In genomic region chr16:73179671-73180370, GRCh38 we compare ENCODE assay signal across 19 cellular contexts.
A peak's percentile ranks its signal among the peaks of the same experiment; 100 is the strongest.
DNase-seq lines count a peak whose midpoint lies in the region; ATAC-seq and TF ChIP-seq lines count a peak whose summit lies in the region.
"Had no signal": no experiment of that assay in that cellular context is flagged by ENCODE, and none has a peak within 500 bp of the region (broad histone marks: within the 10 kb centered on the region; RNA-seq: fewer than 3 reads in every experiment).

No MANE protein-coding gene starts in this region.

- TF ChIP-seq EP300 in stomach (IDR thresholded peaks at IDR 0.05), result no peak

- H3K9me2 ChIP-seq in hepatocyte (replicated peaks; ENCODE audit: insufficient read depth), result no peaks in the 10 kb centered on the region

- TF ChIP-seq POLR2A in stomach (IDR thresholded peaks at IDR 0.05), result no peak
- TF ChIP-seq POLR2A in Peyer's patch (IDR thresholded peaks at IDR 0.05), result no peak

- intact Hi-C loops in left ventricle myocardium superior (cut with micrococcal nuclease), result loop anchor here (10.0 kb wide), 1 partner anchor 135 kb away; the partner anchor contains the start of gene ZFHX3
- intact Hi-C loops in stomach (cut with DNase I; ENCODE audit: low total_unique reads), result no loop called here

- H3K36me3 ChIP-seq in stomach (no peaks in the 10 kb centered on the region), Peyer's patch (no peaks in the 10 kb centered on the region), hepatocyte (replicated peaks; ENCODE audit: insufficient read depth, low read depth) (no peaks in the 10 kb centered on the region)

- H3K27ac ChIP-seq in stomach (peak overlapping the region in 2 of 5 donors; percentile 29 to 36), Peyer's patch (no peak overlapping the region), hepatocyte (no peak overlapping the region)
- H3K27ac ChIP-seq: body of pancreas had no signal

- no peaks in the 10 kb centered on the region for H4K20me1 ChIP-seq in hepatocyte (ENCODE audit: insufficient read depth, poor library complexity, severe bottlenecking)

- H3K9me3 ChIP-seq in stomach, result no peaks in the 10 kb centered on the region
- no peaks in the 10 kb centered on the region for H3K9me3 ChIP-seq in Peyer's patch
- H3K9me3 ChIP-seq in hepatocyte (ENCODE audit: low read depth), result no peaks in the 10 kb centered on the region
- H3K9me3 ChIP-seq: body of pancreas had no signal

- H3K4me1 ChIP-seq in stomach (peaks cover 0 to 10% (median 7%) of the 10 kb centered on the region in 4 donors), Peyer's patch (no peaks in the 10 kb centered on the region), hepatocyte (ENCODE audit: insufficient read depth) (peaks cover 2% of the 10 kb centered on the region)

- H3K27me3 ChIP-seq in stomach (no peaks in the 10 kb centered on the region), Peyer's patch (no peaks in the 10 kb centered on the region), hepatocyte (no peaks in the 10 kb centered on the region)
- H3K27me3 ChIP-seq: body of pancreas had no signal

- H3K4me2 ChIP-seq in hepatocyte, result no peak overlapping the region

- ATAC-seq in left ventricle myocardium superior, result peak; percentile 83
- ATAC-seq: body of pancreas; CD8-positive, alpha-beta T cell; esophagus mucosa; PC-3; T-cell had no signal

- 28 to 54% (median 35%) methylated on average over 12 of the region's 12 CpGs for WGBS in stomach, 5 donors
- WGBS in hepatocyte (ENCODE audit: low lambda C conversion rate, missing lambda C conversion rate), result 57% methylated on average over 12 of the region's 12 CpGs

- no peak for TF ChIP-seq CTCF in stomach (IDR thresholded peaks at IDR 0.05)
- TF ChIP-seq CTCF in Peyer's patch (IDR thresholded peaks at IDR 0.05), result no peak
- no peak for TF ChIP-seq CTCF in hepatocyte (IDR thresholded peaks at IDR 0.05; ENCODE audit: poor library complexity)

- H3K79me2 ChIP-seq in hepatocyte, result no peaks in the 10 kb centered on the region

- DNase-seq in NCI-H1436 (lab: John Stamatoyannopoulos, UW), result peak; percentile 22
- no peak for DNase-seq in NCI-H1436 treated with DMSO at 0.1 percent for 48 hours (lab: John Stamatoyannopoulos, UW)
- peak; percentile 80 for DNase-seq in NCI-H2081 treated with DMSO at 0.1 percent for 48 hours (lab: John Stamatoyannopoulos, UW)
- DNase-seq in left ventricle myocardium superior, result peak; percentile 46
- DNase-seq in stomach, result peak; percentile 43
- no peak for DNase-seq in Peyer's patch
- no peak for DNase-seq in hepatocyte (ENCODE audit: low spot score)
- DNase-seq in Kasumi-1 (lab: John Stamatoyannopoulos, UW), result no peak
- DNase-seq: 8988T; activated B cell treated with CpG ODN at 0.5 μM for 24 hours; activated naive CD4-positive, alpha-beta T cell treated with anti-CD3 and anti-CD28 coated beads, Interleukin-2, amount 10 ng/mL, durations not matched to agents 7 days and 5 days; CD8-positive, alpha-beta T cell; head of caudate nucleus; kidney glomerular epithelial cell; NCI-H226; PC-3; T-cell had no signal

- H2AFZ ChIP-seq in hepatocyte, result no peak overlapping the region

- no peak overlapping the region for H3K4me3 ChIP-seq in stomach
- H3K4me3 ChIP-seq in Peyer's patch, result no peak overlapping the region
- no peak overlapping the region for H3K4me3 ChIP-seq in hepatocyte
- H3K4me3 ChIP-seq: body of pancreas had no signal

Comparison
In these comparisons a context has a peak if more than half of its experiments do, and no peak if none do; other contexts are left out.
1. DNase-seq: peak in NCI-H1436 (single experiment), NCI-H2081 treated with DMSO at 0.1 percent for 48 hours (single experiment), left ventricle myocardium superior (single experiment) and stomach (single experiment); none in NCI-H1436 treated with DMSO at 0.1 percent for 48 hours (single experiment), Peyer's patch (0 of 3), hepatocyte (single experiment) and Kasumi-1 (0 of 2).